Comparison of ENCODE assay signal across 1 cellular context in genomic region chr20:54793270-54793992, GRCh38.
TF ChIP-seq lines count a peak whose summit lies in the region.

No MANE protein-coding gene starts in this region.

TF ChIP-seq in HepG2, 621 proteins besides CTCF, POLR2A, EP300 and RAD21 (continued from another document):
- TF ChIP-seq NR1H2 (CRISPR knock-in tag; IDR thresholded peaks at IDR 0.05; ENCODE audit: borderline replicate concordance, low read depth): no peak
- no peak for TF ChIP-seq KDM4B (CRISPR knock-in tag; IDR thresholded peaks at IDR 0.05)
- TF ChIP-seq ZNF513 (CRISPR knock-in tag; conservative IDR thresholded peaks at IDR 0.05): no peak
- TF ChIP-seq RNF219 (CRISPR knock-in tag; IDR thresholded peaks at IDR 0.05): no peak
- no peak for TF ChIP-seq ZNF34 (CRISPR knock-in tag; IDR thresholded peaks at IDR 0.05; ENCODE audit: borderline replicate concordance)
- TF ChIP-seq ZNF737 (CRISPR knock-in tag; IDR thresholded peaks at IDR 0.05; ENCODE audit: borderline replicate concordance): no peak
- no peak for TF ChIP-seq NFAT5 (CRISPR knock-in tag; IDR thresholded peaks at IDR 0.05)
- TF ChIP-seq ELK4 (CRISPR knock-in tag; IDR thresholded peaks at IDR 0.05; ENCODE audit: borderline replicate concordance): no peak
- no peak for TF ChIP-seq ZBTB14 (CRISPR knock-in tag; IDR thresholded peaks at IDR 0.05)
- no peak for TF ChIP-seq MAX (IDR thresholded peaks at IDR 0.05)
